30 cellular contexts compared by ENCODE assay signal in genomic region chr15:31172606-31173005, GRCh38.
"Had no signal": no experiment of that assay in that cellular context is flagged by ENCODE, and none has a peak within 500 bp of the region (broad histone marks: within the 10 kb centered on the region; RNA-seq: fewer than 3 reads in every experiment).

No MANE protein-coding gene starts in this region.

- H3K4me1 ChIP-seq: adrenal gland, body of pancreas, breast epithelium, Peyer's patch had no signal

- H3K27me3 ChIP-seq: adrenal gland, body of pancreas, breast epithelium, Peyer's patch had no signal

- DNase-seq: activated CD4-positive, alpha-beta T cell treated with anti-CD3 and anti-CD28 coated beads, Interleukin-2, amount 10 ng/mL, durations not matched to agents 24 days and 14 days; activated CD4-positive, alpha-beta T cell treated with anti-CD3 and anti-CD28 coated beads, Interleukin-2, amount 50 U/mL, for 4 hours; activated CD4-positive, CD25-positive, alpha-beta regulatory T cell; activated CD8-positive, alpha-beta T cell treated with anti-CD3 and anti-CD28 coated beads for 36 hours; activated gamma-delta T cell treated with Interleukin-2 at 50 U/mL for 16 hours; activated naive CD4-positive, alpha-beta T cell treated with anti-CD3 and anti-CD28 coated beads for 36 hours; activated T-cell treated with anti-CD3 and anti-CD28 coated beads for 4 hours; activated T-cell treated with anti-CD3 and anti-CD28 coated beads, Interleukin-2, amount 50 U/mL, for 4 hours; body of pancreas; cerebellar nuclear complex; NCI-H1092 treated with DMSO at 0.1 percent for 48 hours; NCI-H1417 treated with DMSO at 0.1 percent for 48 hours; NCI-H1694; NCI-H1930; NCI-H2081 treated with DMSO at 0.1 percent for 48 hours; NCI-H345; NCI-H524 treated with DMSO at 0.1 percent for 48 hours; PC-3; Peyer's patch; RPMI8226; SHP77 treated with DMSO at 0.1 percent for 48 hours; T-cell; T1000; WERI-Rb-1 had no signal

- H3K4me3 ChIP-seq: adrenal gland, body of pancreas, breast epithelium, Peyer's patch had no signal

- H3K4me3 Mint-ChIP-seq: activated CD4-positive, alpha-beta T cell treated with anti-CD3 and anti-CD28 coated beads, Interleukin-2, amount 10 ng/mL, durations not matched to agents 24 days and 14 days; activated CD8-positive, alpha-beta T cell treated with anti-CD3 and anti-CD28 coated beads for 36 hours; activated naive CD4-positive, alpha-beta T cell treated with anti-CD3 and anti-CD28 coated beads for 36 hours; activated T-cell treated with anti-CD3 and anti-CD28 coated beads, Interleukin-2, amount 50 U/mL, for 4 hours; activated T-helper 1 cell treated with anti-CD3 and anti-CD28 coated beads, Interleukin-12 subunit alpha, Interleukin-12 subunit beta, Interleukin-2, Interleukin-4 antibody, amounts not matched to agents 30 ng/mL and 10 ng/mL and 1 ng/mL, durations not matched to agents 14 hours and 24 hours and 36 hours; T-cell had no signal

- FAIRE-seq: astrocyte had no signal

- H3K9me3 ChIP-seq: adrenal gland, body of pancreas, breast epithelium, Peyer's patch had no signal

- ATAC-seq: activated CD8-positive, alpha-beta T cell treated with anti-CD3 and anti-CD28 coated beads for 36 hours; activated naive CD4-positive, alpha-beta T cell treated with anti-CD3 and anti-CD28 coated beads, Interleukin-2, amount 50 U/mL, for 72 hours; activated T-cell treated with anti-CD3 and anti-CD28 coated beads, Interleukin-2, amount 50 U/mL, for 4 hours; body of pancreas; PC-3; SK-N-SH treated with all-trans-retinoic acid at 6 μM for 48 hours; T-cell had no signal

- H3K9me3 Mint-ChIP-seq: activated CD4-positive, alpha-beta T cell treated with anti-CD3 and anti-CD28 coated beads, Interleukin-2, amount 10 ng/mL, durations not matched to agents 24 days and 14 days; activated CD8-positive, alpha-beta T cell treated with anti-CD3 and anti-CD28 coated beads for 36 hours; activated naive CD4-positive, alpha-beta T cell treated with anti-CD3 and anti-CD28 coated beads for 36 hours; activated naive CD4-positive, alpha-beta T cell treated with anti-CD3 and anti-CD28 coated beads, Interleukin-2, amount 50 U/mL, for 72 hours; activated T-cell treated with anti-CD3 and anti-CD28 coated beads, Interleukin-2, amount 50 U/mL, for 4 hours; activated T-helper 1 cell treated with anti-CD3 and anti-CD28 coated beads, Interleukin-12 subunit alpha, Interleukin-12 subunit beta, Interleukin-2, Interleukin-4 antibody, amounts not matched to agents 30 ng/mL and 10 ng/mL and 1 ng/mL, durations not matched to agents 14 hours and 24 hours and 36 hours; T-cell had no signal

- H3K27ac Mint-ChIP-seq: activated CD4-positive, alpha-beta T cell treated with anti-CD3 and anti-CD28 coated beads, Interleukin-2, amount 10 ng/mL, durations not matched to agents 24 days and 14 days; activated CD8-positive, alpha-beta T cell treated with anti-CD3 and anti-CD28 coated beads for 36 hours; activated naive CD4-positive, alpha-beta T cell treated with anti-CD3 and anti-CD28 coated beads for 36 hours; activated naive CD4-positive, alpha-beta T cell treated with anti-CD3 and anti-CD28 coated beads, Interleukin-2, amount 50 U/mL, for 72 hours; activated T-helper 1 cell treated with anti-CD3 and anti-CD28 coated beads, Interleukin-12 subunit alpha, Interleukin-12 subunit beta, Interleukin-2, Interleukin-4 antibody, amounts not matched to agents 30 ng/mL and 10 ng/mL and 1 ng/mL, durations not matched to agents 14 hours and 24 hours and 36 hours; T-cell had no signal

- H3K36me3 ChIP-seq: adrenal gland, breast epithelium, Peyer's patch, WERI-Rb-1 had no signal

- H3K27ac ChIP-seq: adrenal gland, body of pancreas, breast epithelium, Peyer's patch, WERI-Rb-1 had no signal

- H3K36me3 Mint-ChIP-seq: activated naive CD4-positive, alpha-beta T cell treated with anti-CD3 and anti-CD28 coated beads, Interleukin-2, amount 50 U/mL, for 72 hours; T-cell had no signal
